In the genomic region with DNA sequence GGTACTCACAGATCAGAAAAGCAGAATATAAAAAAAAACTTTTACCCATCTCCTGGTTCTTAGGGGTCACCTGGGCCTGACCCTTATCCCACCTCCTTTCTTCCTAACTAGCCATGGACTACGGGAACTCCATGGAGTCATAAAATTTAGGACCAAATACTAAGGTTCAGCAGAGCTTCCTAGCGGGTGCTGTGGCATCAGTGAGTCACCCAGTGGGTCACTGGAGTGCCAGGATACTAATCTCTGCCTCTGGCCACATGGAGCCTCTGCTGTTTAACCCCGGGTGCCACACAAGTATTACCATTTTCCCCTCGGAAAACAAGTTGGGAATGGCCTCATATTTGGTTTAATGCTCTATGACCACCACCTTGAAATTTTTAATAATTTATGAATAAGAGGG, we compare ENCODE assay signal across 1 cellular context.
TF ChIP-seq lines count a peak whose summit lies in the region.

No MANE protein-coding gene starts in this region.

TF ChIP-seq in GM23338, 12 proteins besides CTCF, POLR2A, EP300 and RAD21:
- TF ChIP-seq STAT1 (IDR thresholded peaks at IDR 0.05; ENCODE audit: unreplicated experiment) (no peak), EZH2phosphoT487 (IDR thresholded peaks at IDR 0.05; ENCODE audit: unreplicated experiment) (no peak), ZNF331 (CRISPR knock-in tag; IDR thresholded peaks at IDR 0.05; ENCODE audit: low read depth) (no peak), NANOG (IDR thresholded peaks at IDR 0.05; ENCODE audit: borderline replicate concordance) (no peak), EZH2 (IDR thresholded peaks at IDR 0.05; ENCODE audit: low read depth, unreplicated experiment) (no peak), POLR2AphosphoS5 (IDR thresholded peaks at IDR 0.05; ENCODE audit: low read depth) (no peak), ZNF114 (CRISPR knock-in tag; IDR thresholded peaks at IDR 0.05) (no peak), CREB1 (CRISPR knock-in tag; IDR thresholded peaks at IDR 0.05; ENCODE audit: low read depth) (no peak), JUNB (IDR thresholded peaks at IDR 0.05; ENCODE audit: unreplicated experiment) (no peak)
- TF ChIP-seq, protein P1, sequence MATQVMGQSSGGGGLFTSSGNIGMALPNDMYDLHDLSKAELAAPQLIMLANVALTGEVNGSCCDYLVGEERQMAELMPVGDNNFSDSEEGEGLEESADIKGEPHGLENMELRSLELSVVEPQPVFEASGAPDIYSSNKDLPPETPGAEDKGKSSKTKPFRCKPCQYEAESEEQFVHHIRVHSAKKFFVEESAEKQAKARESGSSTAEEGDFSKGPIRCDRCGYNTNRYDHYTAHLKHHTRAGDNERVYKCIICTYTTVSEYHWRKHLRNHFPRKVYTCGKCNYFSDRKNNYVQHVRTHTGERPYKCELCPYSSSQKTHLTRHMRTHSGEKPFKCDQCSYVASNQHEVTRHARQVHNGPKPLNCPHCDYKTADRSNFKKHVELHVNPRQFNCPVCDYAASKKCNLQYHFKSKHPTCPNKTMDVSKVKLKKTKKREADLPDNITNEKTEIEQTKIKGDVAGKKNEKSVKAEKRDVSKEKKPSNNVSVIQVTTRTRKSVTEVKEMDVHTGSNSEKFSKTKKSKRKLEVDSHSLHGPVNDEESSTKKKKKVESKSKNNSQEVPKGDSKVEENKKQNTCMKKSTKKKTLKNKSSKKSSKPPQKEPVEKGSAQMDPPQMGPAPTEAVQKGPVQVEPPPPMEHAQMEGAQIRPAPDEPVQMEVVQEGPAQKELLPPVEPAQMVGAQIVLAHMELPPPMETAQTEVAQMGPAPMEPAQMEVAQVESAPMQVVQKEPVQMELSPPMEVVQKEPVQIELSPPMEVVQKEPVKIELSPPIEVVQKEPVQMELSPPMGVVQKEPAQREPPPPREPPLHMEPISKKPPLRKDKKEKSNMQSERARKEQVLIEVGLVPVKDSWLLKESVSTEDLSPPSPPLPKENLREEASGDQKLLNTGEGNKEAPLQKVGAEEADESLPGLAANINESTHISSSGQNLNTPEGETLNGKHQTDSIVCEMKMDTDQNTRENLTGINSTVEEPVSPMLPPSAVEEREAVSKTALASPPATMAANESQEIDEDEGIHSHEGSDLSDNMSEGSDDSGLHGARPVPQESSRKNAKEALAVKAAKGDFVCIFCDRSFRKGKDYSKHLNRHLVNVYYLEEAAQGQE (IDR thresholded peaks at IDR 0.05; ENCODE audit: unreplicated experiment) = no peak
- TF ChIP-seq, protein P2, sequence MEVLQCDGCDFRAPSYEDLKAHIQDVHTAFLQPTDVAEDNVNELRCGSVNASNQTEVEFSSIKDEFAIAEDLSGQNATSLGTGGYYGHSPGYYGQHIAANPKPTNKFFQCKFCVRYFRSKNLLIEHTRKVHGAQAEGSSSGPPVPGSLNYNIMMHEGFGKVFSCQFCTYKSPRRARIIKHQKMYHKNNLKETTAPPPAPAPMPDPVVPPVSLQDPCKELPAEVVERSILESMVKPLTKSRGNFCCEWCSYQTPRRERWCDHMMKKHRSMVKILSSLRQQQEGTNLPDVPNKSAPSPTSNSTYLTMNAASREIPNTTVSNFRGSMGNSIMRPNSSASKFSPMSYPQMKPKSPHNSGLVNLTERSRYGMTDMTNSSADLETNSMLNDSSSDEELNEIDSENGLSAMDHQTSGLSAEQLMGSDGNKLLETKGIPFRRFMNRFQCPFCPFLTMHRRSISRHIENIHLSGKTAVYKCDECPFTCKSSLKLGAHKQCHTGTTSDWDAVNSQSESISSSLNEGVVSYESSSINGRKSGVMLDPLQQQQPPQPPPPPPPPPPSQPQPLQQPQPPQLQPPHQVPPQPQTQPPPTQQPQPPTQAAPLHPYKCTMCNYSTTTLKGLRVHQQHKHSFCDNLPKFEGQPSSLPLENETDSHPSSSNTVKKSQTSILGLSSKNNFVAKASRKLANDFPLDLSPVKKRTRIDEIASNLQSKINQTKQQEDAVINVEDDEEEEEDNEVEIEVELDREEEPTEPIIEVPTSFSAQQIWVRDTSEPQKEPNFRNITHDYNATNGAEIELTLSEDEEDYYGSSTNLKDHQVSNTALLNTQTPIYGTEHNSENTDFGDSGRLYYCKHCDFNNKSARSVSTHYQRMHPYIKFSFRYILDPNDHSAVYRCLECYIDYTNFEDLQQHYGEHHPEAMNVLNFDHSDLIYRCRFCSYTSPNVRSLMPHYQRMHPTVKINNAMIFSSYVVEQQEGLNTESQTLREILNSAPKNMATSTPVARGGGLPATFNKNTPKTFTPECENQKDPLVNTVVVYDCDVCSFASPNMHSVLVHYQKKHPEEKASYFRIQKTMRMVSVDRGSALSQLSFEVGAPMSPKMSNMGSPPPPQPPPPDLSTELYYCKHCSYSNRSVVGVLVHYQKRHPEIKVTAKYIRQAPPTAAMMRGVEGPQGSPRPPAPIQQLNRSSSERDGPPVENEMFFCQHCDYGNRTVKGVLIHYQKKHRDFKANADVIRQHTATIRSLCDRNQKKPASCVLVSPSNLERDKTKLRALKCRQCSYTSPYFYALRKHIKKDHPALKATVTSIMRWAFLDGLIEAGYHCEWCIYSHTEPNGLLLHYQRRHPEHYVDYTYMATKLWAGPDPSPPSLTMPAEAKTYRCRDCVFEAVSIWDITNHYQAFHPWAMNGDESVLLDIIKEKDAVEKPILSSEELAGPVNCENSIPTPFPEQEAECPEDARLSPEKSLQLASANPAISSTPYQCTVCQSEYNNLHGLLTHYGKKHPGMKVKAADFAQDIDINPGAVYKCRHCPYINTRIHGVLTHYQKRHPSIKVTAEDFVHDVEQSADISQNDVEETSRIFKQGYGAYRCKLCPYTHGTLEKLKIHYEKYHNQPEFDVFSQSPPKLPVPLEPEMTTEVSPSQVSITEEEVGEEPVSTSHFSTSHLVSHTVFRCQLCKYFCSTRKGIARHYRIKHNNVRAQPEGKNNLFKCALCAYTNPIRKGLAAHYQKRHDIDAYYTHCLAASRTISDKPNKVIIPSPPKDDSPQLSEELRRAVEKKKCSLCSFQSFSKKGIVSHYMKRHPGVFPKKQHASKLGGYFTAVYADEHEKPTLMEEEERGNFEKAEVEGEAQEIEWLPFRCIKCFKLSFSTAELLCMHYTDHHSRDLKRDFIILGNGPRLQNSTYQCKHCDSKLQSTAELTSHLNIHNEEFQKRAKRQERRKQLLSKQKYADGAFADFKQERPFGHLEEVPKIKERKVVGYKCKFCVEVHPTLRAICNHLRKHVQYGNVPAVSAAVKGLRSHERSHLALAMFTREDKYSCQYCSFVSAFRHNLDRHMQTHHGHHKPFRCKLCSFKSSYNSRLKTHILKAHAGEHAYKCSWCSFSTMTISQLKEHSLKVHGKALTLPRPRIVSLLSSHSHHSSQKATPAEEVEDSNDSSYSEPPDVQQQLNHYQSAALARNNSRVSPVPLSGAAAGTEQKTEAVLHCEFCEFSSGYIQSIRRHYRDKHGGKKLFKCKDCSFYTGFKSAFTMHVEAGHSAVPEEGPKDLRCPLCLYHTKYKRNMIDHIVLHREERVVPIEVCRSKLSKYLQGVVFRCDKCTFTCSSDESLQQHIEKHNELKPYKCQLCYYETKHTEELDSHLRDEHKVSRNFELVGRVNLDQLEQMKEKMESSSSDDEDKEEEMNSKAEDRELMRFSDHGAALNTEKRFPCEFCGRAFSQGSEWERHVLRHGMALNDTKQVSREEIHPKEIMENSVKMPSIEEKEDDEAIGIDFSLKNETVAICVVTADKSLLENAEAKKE (CRISPR knock-in tag; IDR thresholded peaks at IDR 0.05) = no peak
- TF ChIP-seq, protein P3, sequence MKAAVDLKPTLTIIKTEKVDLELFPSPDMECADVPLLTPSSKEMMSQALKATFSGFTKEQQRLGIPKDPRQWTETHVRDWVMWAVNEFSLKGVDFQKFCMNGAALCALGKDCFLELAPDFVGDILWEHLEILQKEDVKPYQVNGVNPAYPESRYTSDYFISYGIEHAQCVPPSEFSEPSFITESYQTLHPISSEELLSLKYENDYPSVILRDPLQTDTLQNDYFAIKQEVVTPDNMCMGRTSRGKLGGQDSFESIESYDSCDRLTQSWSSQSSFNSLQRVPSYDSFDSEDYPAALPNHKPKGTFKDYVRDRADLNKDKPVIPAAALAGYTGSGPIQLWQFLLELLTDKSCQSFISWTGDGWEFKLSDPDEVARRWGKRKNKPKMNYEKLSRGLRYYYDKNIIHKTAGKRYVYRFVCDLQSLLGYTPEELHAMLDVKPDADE (IDR thresholded peaks at IDR 0.05) = no peak
TF ChIP-seq in GM23338: peak in this region for 0.
